ENCODE assay signal across 19 cellular contexts in genomic region chr1:152186556-152187285, GRCh38. TPM values are rescaled to one million over a fixed set of nuclear protein-coding genes. Genes with fewer than 3 reads are reported as not detected.
DNase-seq lines count a peak whose midpoint lies in the region; FAIRE-seq and TF ChIP-seq lines count a peak whose summit lies in the region.
"Had no signal": no experiment of that assay in that cellular context is flagged by ENCODE, and none has a peak within 500 bp of the region (broad histone marks: within the 10 kb centered on the region; RNA-seq: fewer than 3 reads in every experiment).

No MANE protein-coding gene starts in this region.

- BruUV-seq in mammary epithelial cell (replicated peaks; lab: Mats Ljungman, UMichigan), result no TSS peak

- H3K9ac ChIP-seq in mammary epithelial cell (ENCODE audit: insufficient read depth, low read length) (peak overlapping the region; percentile 6), keratinocyte (ENCODE audit: control insufficient read depth, extremely low read depth, insufficient read depth, low read length) (no peak overlapping the region)

- in situ Hi-C loops in mammary epithelial cell (cut with MboI; ENCODE audit: low sequenced_read_pairs in 2 of 2), result loop anchor here (5.0 to 10.0 kb wide), 2 partner anchors 258 to 261 kb away; no protein-coding TSS in a partner anchor

- DNase-seq in A172 (ENCODE audit: low spot score), result peak; percentile 35
- peak; percentile 43 for DNase-seq in M059J (ENCODE audit: low read depth)
- no peak for DNase-seq in mammary epithelial cell
- DNase-seq in keratinocyte (ENCODE audit: low read depth, low spot score), result no peak
- DNase-seq in DMS153 treated with DMSO at 0.1 percent for 48 hours (lab: John Stamatoyannopoulos, UW; ENCODE audit: unreplicated experiment), result no peak
- DNase-seq in stimulated activated CD4-positive, alpha-beta T cell treated with anti-CD3 and anti-CD28 coated beads, Interleukin-15, amount 100 ng/mL, for 24 hours, result no peak
- no peak for DNase-seq in GF-D8 (lab: John Stamatoyannopoulos, UW)
- DNase-seq in uterus, result no peak
- DNase-seq: C1 segment of cervical spinal cord, DMS53, KBM-7, NCI-H1417, NCI-H2029 treated with DMSO at 0.1 percent for 48 hours, NCI-H524, RPMI8226 had no signal

- no peaks in the 10 kb centered on the region for H3K9me1 ChIP-seq in keratinocyte (ENCODE audit: control insufficient read depth, extremely low read depth, insufficient read depth, low read length)

- H3K4me2 ChIP-seq in mammary epithelial cell (ENCODE audit: insufficient read depth, low read depth, low read length) (no peak overlapping the region), keratinocyte (ENCODE audit: control insufficient read depth, extremely low read depth, insufficient read depth, low read depth, low read length) (peak overlapping the region; percentile 30)

- peaks cover 76% of the 10 kb centered on the region for H3K4me1 ChIP-seq in mammary epithelial cell (ENCODE audit: insufficient read depth, low read length)
- peaks cover 74% of the 10 kb centered on the region for H3K4me1 ChIP-seq in keratinocyte (ENCODE audit: control insufficient read depth, extremely low read depth, insufficient read depth, low read length)
- no peaks in the 10 kb centered on the region for H3K4me1 ChIP-seq in uterus

- WGBS in mammary epithelial cell (ENCODE audit: low coverage, missing lambda C conversion rate), result 71% methylated on average over 4 of the region's 5 CpGs

- H3K36me3 ChIP-seq in mammary epithelial cell (ENCODE audit: insufficient read depth, low read length), result no peaks in the 10 kb centered on the region
- H3K36me3 ChIP-seq in keratinocyte (ENCODE audit: control insufficient read depth in 2 of 2, extremely low read depth in 1 of 2, insufficient read depth in 2 of 2, low read length in 2 of 2), result no peaks in the 10 kb centered on the region
- H3K36me3 ChIP-seq in uterus, result no peaks in the 10 kb centered on the region
- H3K36me3 ChIP-seq: SJSA1 had no signal

- H3K79me2 ChIP-seq in mammary epithelial cell (ENCODE audit: insufficient read depth, low read length), result no peaks in the 10 kb centered on the region
- H3K79me2 ChIP-seq in keratinocyte (ENCODE audit: control insufficient read depth, insufficient read depth, low read length), result no peaks in the 10 kb centered on the region

- H3K27me3 ChIP-seq in mammary epithelial cell (ENCODE audit: insufficient read depth, low read length), result no peaks in the 10 kb centered on the region
- no peaks in the 10 kb centered on the region for H3K27me3 ChIP-seq in keratinocyte (ENCODE audit: control insufficient read depth, extremely low read depth, insufficient read depth, low read length)
- no peaks in the 10 kb centered on the region for H3K27me3 ChIP-seq in uterus
- H3K27me3 ChIP-seq: SJSA1 had no signal

- peak overlapping the region; percentile 23 for H2AFZ ChIP-seq in mammary epithelial cell (ENCODE audit: low read depth, low read length)
- H2AFZ ChIP-seq in keratinocyte (ENCODE audit: control insufficient read depth, low read length), result peak overlapping the region; percentile 44

- FAIRE-seq in keratinocyte (lab: Jason Lieb, UNC), result peak; percentile 94
- FAIRE-seq: A204.1, GM12878, GM18507 had no signal

- H4K20me1 ChIP-seq in mammary epithelial cell (ENCODE audit: insufficient read depth, low read length), result no peaks in the 10 kb centered on the region
- H4K20me1 ChIP-seq in keratinocyte (ENCODE audit: control insufficient read depth, extremely low read depth, insufficient read depth, low read length), result no peaks in the 10 kb centered on the region

- TF ChIP-seq CTCF in mammary epithelial cell (conservative IDR thresholded peaks at IDR 0.05 in 1 of 2, IDR thresholded peaks at IDR 0.05 in 1 of 2; ENCODE audit: extremely low read depth in 1 of 2, insufficient read depth in 1 of 2, low read depth in 1 of 2, low read length in 2 of 2), result no peak
- TF ChIP-seq CTCF in keratinocyte (optimal IDR thresholded peaks at IDR 0.05 in 1 of 3, IDR thresholded peaks at IDR 0.05 in 1 of 3, conservative IDR thresholded peaks at IDR 0.05 in 1 of 3; ENCODE audit: extremely low read depth in 1 of 3, insufficient read depth in 2 of 3, low read length in 3 of 3), result no peak
- no peak for TF ChIP-seq CTCF in uterus (IDR thresholded peaks at IDR 0.05)

- dilution Hi-C loops in mammary epithelial cell (cut with HindIII; ENCODE audit: low sequenced_read_pairs) (no loop called here), keratinocyte (cut with MboI; ENCODE audit: extremely low pct_ligation_motif_present, low sequenced_read_pairs) (no loop called here)

- CTCF ChIA-PET in mammary epithelial cell (lab: Charles Lee; ENCODE audit: low non-redundant PET), result interaction anchor here (1.0 to 1.1 kb wide), 2 partner anchors 272 to 273 kb away, joined by 4 to 16 read pairs; no protein-coding TSS in a partner anchor

- no peak overlapping the region for H3K27ac ChIP-seq in mammary epithelial cell (ENCODE audit: insufficient read depth, low read depth, low read length)
- H3K27ac ChIP-seq in keratinocyte (ENCODE audit: control insufficient read depth, insufficient read depth, low read length), result peak overlapping the region; percentile 11
- H3K27ac ChIP-seq in uterus, result no peak overlapping the region
- H3K27ac ChIP-seq: SJSA1 had no signal

- H3K9me3 ChIP-seq in mammary epithelial cell (replicated peaks; ENCODE audit: insufficient read depth, low read length) (no peaks in the 10 kb centered on the region), keratinocyte (ENCODE audit: control insufficient read depth, low read depth, low read length) (no peaks in the 10 kb centered on the region), uterus (no peaks in the 10 kb centered on the region)
- H3K9me3 ChIP-seq: SJSA1 had no signal

- TF ChIP-seq POLR2A in uterus (IDR thresholded peaks at IDR 0.05), result no peak

- intact Hi-C loops in mammary epithelial cell (cut with micrococcal nuclease), result no loop called here
- intact Hi-C loops in uterus (cut with DNase I; ENCODE audit: low total_unique reads), result loop anchor here (10.0 kb wide), 1 partner anchor 132 kb away; no protein-coding TSS in a partner anchor

- H3K4me3 ChIP-seq in mammary epithelial cell (replicated peaks in 1 of 3; ENCODE audit: insufficient read depth in 1 of 3, low read depth in 2 of 3, low read length in 3 of 3) (no peak overlapping the region), keratinocyte (ENCODE audit: control insufficient read depth in 2 of 3, extremely low read depth in 1 of 3, insufficient read depth in 2 of 3, low read depth in 1 of 3, low read length in 3 of 3) (no peak overlapping the region), uterus (no peak overlapping the region)
- H3K4me3 ChIP-seq: GM12878, SJSA1 had no signal

RNA-seq across cellular contexts. Expression of gene RPTN, which starts 27.7 kb away (rescaled TPM):
- not detected in 2 replicates for total RNA-seq in A172 (2014; rRNA removed; shearing (Covaris generic))
- total RNA-seq in M059J (2014; rRNA removed; shearing (Covaris generic)), result not detected in 2 replicates
- total RNA-seq in mammary epithelial cell (not detected), uterus (not detected)
- polyA plus RNA-seq in mammary epithelial cell (0.01 TPM), keratinocyte (0.37 to 0.64 TPM (median 0.42 TPM) in 3 replicates)
- polyA minus RNA-seq in mammary epithelial cell (not detected), keratinocyte (0.43 to 1.2 TPM (median 0.49 TPM) in 3 replicates)
- 10.9 TPM for polyA plus RNA-seq in keratinocyte (2011; ENCODE audit: low read depth)
- 0.31 and 0.75 TPM in 2 replicates for polyA plus RNA-seq in keratinocyte (2011; cell fraction: cytosol; rRNA removed)
- 0.99 and 3.8 TPM in 2 replicates for polyA plus RNA-seq in keratinocyte (2011; cell fraction: nucleus; rRNA removed)
- polyA plus RNA-seq in keratinocyte (2012; ENCODE audit: low replicate concordance), result 0.18 and 5.0 TPM in 2 replicates
- polyA minus RNA-seq in keratinocyte (2011; cell fraction: cytosol; rRNA and poly(A)+ RNA removed), result 0.77 TPM
- 1.2 and 1.6 TPM in 2 replicates for polyA minus RNA-seq in keratinocyte (2011; cell fraction: nucleus; rRNA and poly(A)+ RNA removed)
- total RNA-seq: GM12878, SJSA1 had no signal
- polyA plus RNA-seq: GM12878 had no signal

RNA-seq across cellular contexts. Expression of gene HRNR, which starts 37.3 kb away (rescaled TPM):
- not detected in 2 replicates for total RNA-seq in A172 (2014; rRNA removed; shearing (Covaris generic))
- not detected in 2 replicates for total RNA-seq in M059J (2014; rRNA removed; shearing (Covaris generic))
- under 1 TPM in 1 of 2 donors, not detected in 1; under 0.01 TPM for total RNA-seq in mammary epithelial cell
- polyA plus RNA-seq in mammary epithelial cell, result not detected
- not detected for polyA minus RNA-seq in mammary epithelial cell
- 0.03 to 0.09 TPM (median 0.06 TPM) in 3 replicates for polyA plus RNA-seq in keratinocyte
- 5.9 TPM for polyA plus RNA-seq in keratinocyte (2011; ENCODE audit: low read depth)
- under 0.01 and 0.01 TPM in 2 replicates for polyA plus RNA-seq in keratinocyte (2011; cell fraction: cytosol; rRNA removed)
- 0.09 and 0.20 TPM in 2 replicates for polyA plus RNA-seq in keratinocyte (2011; cell fraction: nucleus; rRNA removed)
- polyA plus RNA-seq in keratinocyte (2012; ENCODE audit: low replicate concordance), result 0.10 and 14.0 TPM in 2 replicates
- polyA minus RNA-seq in keratinocyte, result 0.10 to 0.56 TPM (median 0.54 TPM) in 3 replicates
- polyA minus RNA-seq in keratinocyte (2011; cell fraction: cytosol; rRNA and poly(A)+ RNA removed), result not detected
- 0.54 and 1.5 TPM in 2 replicates for polyA minus RNA-seq in keratinocyte (2011; cell fraction: nucleus; rRNA and poly(A)+ RNA removed)
- total RNA-seq in uterus, result under 1 TPM in 1 of 4 donors, not detected in 3; 0.06 TPM
- total RNA-seq: GM12878 had no signal
- polyA plus RNA-seq: GM12878 had no signal

Comparison
In these comparisons a context has a peak if more than half of its experiments do, and no peak if none do; other contexts are left out.
1. DNase-seq: peak in A172 (single experiment) and M059J (single experiment); none in mammary epithelial cell (single experiment), keratinocyte (single experiment), DMS153 treated with DMSO at 0.1 percent for 48 hours (single experiment), stimulated activated CD4-positive, alpha-beta T cell treated with anti-CD3 and anti-CD28 coated beads, Interleukin-15, amount 100 ng/mL, for 24 hours (single experiment), GF-D8 (single experiment) and uterus (0 of 2).